In the genomic region with DNA sequence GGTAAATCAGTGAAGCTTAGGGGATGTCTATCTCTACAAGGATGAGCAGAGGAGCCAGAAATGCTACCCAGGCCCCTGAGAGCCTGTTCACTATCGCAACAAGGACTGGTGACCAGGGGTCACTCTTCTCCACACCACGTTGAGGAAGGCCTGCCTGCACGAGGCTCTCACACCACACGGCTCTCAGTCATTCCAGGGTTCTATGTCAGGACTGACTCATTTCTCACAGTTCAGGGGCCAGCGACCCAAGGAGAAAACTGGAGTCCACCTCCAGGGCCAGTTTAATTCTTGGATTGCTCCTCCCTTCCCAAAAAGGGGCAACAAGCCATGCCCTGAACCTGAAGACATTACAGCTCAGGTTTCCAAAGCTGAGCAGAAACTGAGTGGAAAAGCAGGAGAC, we compare ENCODE assay signal across 26 cellular contexts. TPM values are rescaled to one million over a fixed set of nuclear protein-coding genes. Genes with fewer than 3 reads are reported as not detected.
DNase-seq lines count a peak whose midpoint lies in the region; TF ChIP-seq lines count a peak whose summit lies in the region.
"Had no signal": no experiment of that assay in that cellular context is flagged by ENCODE, and none has a peak within 500 bp of the region (broad histone marks: within the 10 kb centered on the region; RNA-seq: fewer than 3 reads in every experiment).

No MANE protein-coding gene starts in this region.

- H3K4me1 Mint-ChIP-seq in activated naive CD4-positive, alpha-beta T cell treated with anti-CD3 and anti-CD28 coated beads, Interleukin-2, amount 50 U/mL, for 24 hours, result peaks cover 61% of the 10 kb centered on the region
- peaks cover 63% of the 10 kb centered on the region for H3K4me1 Mint-ChIP-seq in activated naive CD4-positive, alpha-beta T cell treated with anti-CD3 and anti-CD28 coated beads, Interleukin-2, amount 10 ng/mL, durations not matched to agents 7 days and 5 days

- H3K27me3 Mint-ChIP-seq in activated naive CD4-positive, alpha-beta T cell treated with anti-CD3 and anti-CD28 coated beads, Interleukin-2, amount 50 U/mL, for 24 hours, result no peaks in the 10 kb centered on the region
- H3K27me3 Mint-ChIP-seq in activated naive CD4-positive, alpha-beta T cell treated with anti-CD3 and anti-CD28 coated beads, Interleukin-2, amount 10 ng/mL, durations not matched to agents 7 days and 5 days, result no peaks in the 10 kb centered on the region
- H3K27me3 Mint-ChIP-seq: activated CD4-positive, alpha-beta T cell treated with anti-CD3 and anti-CD28 coated beads for 36 hours; activated naive CD8-positive, alpha-beta T cell treated with anti-CD3 and anti-CD28 coated beads, Interleukin-2, amount 10 ng/mL, durations not matched to agents 7 days and 5 days; naive B cell had no signal

- H3K27ac Mint-ChIP-seq in activated naive CD4-positive, alpha-beta T cell treated with anti-CD3 and anti-CD28 coated beads, Interleukin-2, amount 50 U/mL, for 24 hours, result peak overlapping the region; percentile 17
- H3K27ac Mint-ChIP-seq in activated naive CD4-positive, alpha-beta T cell treated with anti-CD3 and anti-CD28 coated beads, Interleukin-2, amount 10 ng/mL, durations not matched to agents 7 days and 5 days, result no peak overlapping the region
- H3K27ac Mint-ChIP-seq: activated CD4-positive, alpha-beta T cell treated with anti-CD3 and anti-CD28 coated beads for 36 hours; activated naive CD8-positive, alpha-beta T cell treated with anti-CD3 and anti-CD28 coated beads, Interleukin-2, amount 10 ng/mL, durations not matched to agents 7 days and 5 days; GM23338 had no signal

- no peak overlapping the region for H3K4me2 ChIP-seq in smooth muscle cell
- H3K4me2 ChIP-seq: A549, GM23338 had no signal

- 77% methylated on average over 5 of the region's 5 CpGs for WGBS in smooth muscle cell (ENCODE audit: low lambda C conversion rate)

- no peaks in the 10 kb centered on the region for H3K27me3 ChIP-seq in smooth muscle cell (ENCODE audit: low read depth)
- H3K27me3 ChIP-seq: esophagus squamous epithelium, tibial artery had no signal

- H3K9me3 Mint-ChIP-seq in activated naive CD4-positive, alpha-beta T cell treated with anti-CD3 and anti-CD28 coated beads, Interleukin-2, amount 50 U/mL, for 24 hours, result no peaks in the 10 kb centered on the region
- H3K9me3 Mint-ChIP-seq in activated naive CD4-positive, alpha-beta T cell treated with anti-CD3 and anti-CD28 coated beads, Interleukin-2, amount 10 ng/mL, durations not matched to agents 7 days and 5 days, result no peaks in the 10 kb centered on the region
- H3K9me3 Mint-ChIP-seq: activated naive CD8-positive, alpha-beta T cell treated with anti-CD3 and anti-CD28 coated beads, Interleukin-2, amount 10 ng/mL, durations not matched to agents 7 days and 5 days; GM23338; naive B cell; T-helper 1 cell treated with Interleukin-12 subunit alpha and Interleukin-12 subunit beta and Interleukin-4 antibody, amounts not matched to agents 30 μg/mL and 1 μg/mL, for 36 hours had no signal

- no peak overlapping the region for H3K4me3 ChIP-seq in smooth muscle cell
- H3K4me3 ChIP-seq: A549, esophagus squamous epithelium, GM23338, SK-N-MC, skin epidermis, tibial artery had no signal

- peaks cover 37% of the 10 kb centered on the region for H3K79me2 ChIP-seq in smooth muscle cell (ENCODE audit: low read depth)

- H3K27ac ChIP-seq in smooth muscle cell (ENCODE audit: low read depth), result peak overlapping the region; percentile 33
- H3K27ac ChIP-seq: A549, SK-N-MC, tibial artery had no signal

- no peak overlapping the region for H3K4me3 Mint-ChIP-seq in activated naive CD4-positive, alpha-beta T cell treated with anti-CD3 and anti-CD28 coated beads, Interleukin-2, amount 50 U/mL, for 24 hours
- H3K4me3 Mint-ChIP-seq in activated naive CD4-positive, alpha-beta T cell treated with anti-CD3 and anti-CD28 coated beads, Interleukin-2, amount 10 ng/mL, durations not matched to agents 7 days and 5 days, result no peak overlapping the region
- H3K4me3 Mint-ChIP-seq: activated CD4-positive, alpha-beta T cell treated with anti-CD3 and anti-CD28 coated beads for 36 hours; activated naive CD8-positive, alpha-beta T cell treated with anti-CD3 and anti-CD28 coated beads, Interleukin-2, amount 10 ng/mL, durations not matched to agents 7 days and 5 days; GM23338; naive B cell; T-helper 1 cell treated with Interleukin-12 subunit alpha and Interleukin-12 subunit beta and Interleukin-4 antibody, amounts not matched to agents 30 μg/mL and 1 μg/mL, for 36 hours had no signal

- TF ChIP-seq CTCF in smooth muscle cell (IDR thresholded peaks at IDR 0.05; ENCODE audit: borderline replicate concordance, insufficient read depth, poor library complexity, severe bottlenecking), result no peak

- DNase-seq in activated naive CD4-positive, alpha-beta T cell treated with anti-CD3 and anti-CD28 coated beads, Interleukin-2, amount 10 ng/mL, durations not matched to agents 7 days and 5 days, result no peak
- DNase-seq in ELR (ENCODE audit: low read depth) (peak; percentile 25), islet precursor cell (peak; percentile 24), smooth muscle cell (lab: John Stamatoyannopoulos, UW; ENCODE audit: unreplicated experiment) (no peak), DMS 273 (lab: John Stamatoyannopoulos, UW; ENCODE audit: unreplicated experiment) (no peak), GF-D8 (lab: John Stamatoyannopoulos, UW) (no peak), HuH-7.5 (ENCODE audit: low spot score) (no peak)
- DNase-seq: activated CD4-positive, alpha-beta T cell treated with anti-CD3 and anti-CD28 coated beads for 36 hours; activated naive CD8-positive, alpha-beta T cell treated with anti-CD3 and anti-CD28 coated beads, Interleukin-2, amount 10 ng/mL, durations not matched to agents 7 days and 5 days; caudate nucleus; esophagus squamous epithelium; foreskin melanocyte; IMR-90; left cardiac atrium; mesenchymal stem cell; naive B cell; NCI-H1694; NCI-H2171; NCI-H524 had no signal

- H2AFZ ChIP-seq in smooth muscle cell (ENCODE audit: low read depth), result no peak overlapping the region
- H2AFZ ChIP-seq: GM23338 had no signal

- peaks cover 9% of the 10 kb centered on the region for H3K36me3 Mint-ChIP-seq in activated naive CD4-positive, alpha-beta T cell treated with anti-CD3 and anti-CD28 coated beads, Interleukin-2, amount 50 U/mL, for 24 hours
- H3K36me3 Mint-ChIP-seq in activated naive CD4-positive, alpha-beta T cell treated with anti-CD3 and anti-CD28 coated beads, Interleukin-2, amount 10 ng/mL, durations not matched to agents 7 days and 5 days, result peaks cover 32% of the 10 kb centered on the region

- peaks cover 13% of the 10 kb centered on the region for H3K4me1 ChIP-seq in smooth muscle cell (ENCODE audit: low read depth)

- H3F3A ChIP-seq in smooth muscle cell (ENCODE audit: low read depth), result peaks cover 5% of the 10 kb centered on the region

- H3K36me3 ChIP-seq in smooth muscle cell (ENCODE audit: low read depth), result no peaks in the 10 kb centered on the region

- H4K20me1 ChIP-seq in smooth muscle cell (ENCODE audit: low read depth), result peaks cover 94% of the 10 kb centered on the region

- H3K9ac ChIP-seq in smooth muscle cell (ENCODE audit: low read depth), result no peak overlapping the region

- H3K9me3 ChIP-seq in smooth muscle cell (replicated peaks; ENCODE audit: low read depth), result no peaks in the 10 kb centered on the region
- H3K9me3 ChIP-seq: A549, esophagus squamous epithelium, tibial artery had no signal

- CTCF ChIA-PET in activated naive CD4-positive, alpha-beta T cell treated with anti-CD3 and anti-CD28 coated beads, Interleukin-2, amount 10 ng/mL, durations not matched to agents 7 days and 5 days (lab: Charles Lee), result no interaction called here

RNA-seq across cellular contexts. Expression of a gene that starts 33.9 kb away (rescaled TPM):
- 63.1 and 71.8 TPM in 2 replicates for total RNA-seq in smooth muscle cell
- polyA plus RNA-seq in smooth muscle cell, result 93.7 and 129 TPM in 2 replicates

Comparison
In these comparisons a context has a peak if more than half of its experiments do, and no peak if none do; other contexts are left out.
1. DNase-seq: peak in ELR (single experiment) and islet precursor cell (single experiment); none in activated naive CD4-positive, alpha-beta T cell treated with anti-CD3 and anti-CD28 coated beads, Interleukin-2, amount 10 ng/mL, durations not matched to agents 7 days and 5 days (single experiment), smooth muscle cell (single experiment), DMS 273 (single experiment), GF-D8 (single experiment) and HuH-7.5 (single experiment).